ENCODE assay signal across 11 cellular contexts in genomic region chr11:1153951-1154487, GRCh38. TPM values are rescaled to one million over a fixed set of nuclear protein-coding genes. Genes with fewer than 3 reads are reported as not detected.
DNase-seq lines count a peak whose midpoint lies in the region; ATAC-seq, FAIRE-seq and TF ChIP-seq lines count a peak whose summit lies in the region.
"Had no signal": no experiment of that assay in that cellular context is flagged by ENCODE, and none has a peak within 500 bp of the region (broad histone marks: within the 10 kb centered on the region; RNA-seq: fewer than 3 reads in every experiment).

No MANE protein-coding gene starts in this region.

- no peak for FAIRE-seq in bronchial epithelial cell (lab: Jason Lieb, UNC)

- no peak overlapping the region for H3K4me3 ChIP-seq in AG04449 (ENCODE audit: low read depth, low read length)
- H3K4me3 ChIP-seq in bronchial epithelial cell (ENCODE audit: low read depth, low read length) = no peak overlapping the region

- no peaks in the 10 kb centered on the region for H3K36me3 ChIP-seq in bronchial epithelial cell (ENCODE audit: control insufficient read depth, insufficient read depth, low read length)

- H3K27me3 ChIP-seq in bronchial epithelial cell (ENCODE audit: control insufficient read depth, insufficient read depth, low read length) = no peaks in the 10 kb centered on the region

- CTCF ChIA-PET in AG04449 (lab: Yijun Ruan, JAX) = no interaction called here

- POLR2A ChIA-PET in AG04449 (lab: Yijun Ruan, JAX) = no interaction called here

- ATAC-seq in GM21529 (IDR thresholded peaks at IDR 0.05; ENCODE audit: unreplicated experiment) = no peak
- ATAC-seq in HG02759 (IDR thresholded peaks at IDR 0.05; ENCODE audit: unreplicated experiment) = no peak

- TF ChIP-seq CTCF in AG04449 (IDR thresholded peaks at IDR 0.05; ENCODE audit: insufficient read depth, low read length, missing control alignments) = no peak
- no peak for TF ChIP-seq CTCF in bronchial epithelial cell (IDR thresholded peaks at IDR 0.05; ENCODE audit: insufficient read depth, low read length, severe bottlenecking)

- peak; percentile 28 for DNase-seq in AG04449 (ENCODE audit: low read depth, low spot score)
- DNase-seq in HS-5 (ENCODE audit: low read depth) = peak; percentile 85
- peak; percentile 14 for DNase-seq in bronchial epithelial cell (ENCODE audit: low read depth)
- DNase-seq in lung microvascular endothelial cell (ENCODE audit: low read depth in 2 of 2) = peak; percentile 65 to 93
- no peak for DNase-seq in NCI-H2029 treated with DMSO at 0.1 percent for 48 hours (lab: John Stamatoyannopoulos, UW)
- DNase-seq in NCI-H524 treated with DMSO at 0.1 percent for 48 hours (lab: John Stamatoyannopoulos, UW) = no peak
- DNase-seq: activated naive CD4-positive, alpha-beta T cell treated with anti-CD3 and anti-CD28 coated beads for 36 hours; Kasumi-1 had no signal

RNA-seq across cellular contexts. Expression of gene MUC5AC, which starts 3.7 kb away (rescaled TPM):
- under 0.01 TPM in 1 of 2 replicates, not detected in the other for total RNA-seq in bronchial epithelial cell
- not detected in 2 replicates for total RNA-seq in lung microvascular endothelial cell
- total RNA-seq: activated naive CD4-positive, alpha-beta T cell treated with anti-CD3 and anti-CD28 coated beads for 36 hours; neural crest cell had no signal

Comparison
In these comparisons a context has a peak if more than half of its experiments do, and no peak if none do; other contexts are left out.
1. DNase-seq: peak in AG04449 (single experiment), HS-5 (single experiment), bronchial epithelial cell (single experiment) and lung microvascular endothelial cell (2 of 2); none in NCI-H2029 treated with DMSO at 0.1 percent for 48 hours (single experiment) and NCI-H524 treated with DMSO at 0.1 percent for 48 hours (single experiment).